18 cellular contexts compared by ENCODE assay signal in the genomic region with DNA sequence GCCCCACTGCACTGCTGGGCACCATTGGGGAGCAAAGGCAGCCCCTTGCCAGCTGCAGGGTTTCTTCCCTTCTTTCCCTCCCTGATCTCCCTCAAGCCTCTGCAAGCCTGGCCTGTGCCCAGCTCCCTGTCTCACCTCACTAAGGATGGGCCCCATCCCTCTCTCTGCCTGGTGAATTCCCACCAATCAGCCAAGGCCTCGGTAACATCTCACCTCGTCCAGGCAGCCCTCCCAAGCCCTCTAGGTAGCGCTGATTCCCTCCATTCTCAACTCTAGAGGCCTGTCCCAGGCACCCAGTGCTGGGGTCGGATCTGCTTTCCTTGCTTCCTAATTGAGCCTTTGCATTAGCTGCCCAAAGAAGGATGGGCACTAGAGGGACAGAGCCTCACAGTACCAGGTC.
DNase-seq lines count a peak whose midpoint lies in the region; ATAC-seq and TF ChIP-seq lines count a peak whose summit lies in the region.
"Had no signal": no experiment of that assay in that cellular context is flagged by ENCODE, and none has a peak within 500 bp of the region (broad histone marks: within the 10 kb centered on the region; RNA-seq: fewer than 3 reads in every experiment).

No MANE protein-coding gene starts in this region.

- peak; percentile 57 for ATAC-seq in GM23338
- no peak for ATAC-seq in HG03342 (IDR thresholded peaks at IDR 0.05; ENCODE audit: unreplicated experiment)
- ATAC-seq: HCT116, HepG2 had no signal

- H3K79me2 ChIP-seq in GM23338 (replicated peaks; ENCODE audit: insufficient read depth) = no peaks in the 10 kb centered on the region

- H3K27me3 Mint-ChIP-seq in GM23338 (ENCODE audit: insufficient read depth, low read depth, poor library complexity) (peaks cover 22% of the 10 kb centered on the region), nephron (ENCODE audit: low read depth) (peaks cover 19% of the 10 kb centered on the region)

- H3K36me3 Mint-ChIP-seq in GM23338 (ENCODE audit: low read depth) (no peaks in the 10 kb centered on the region), nephron (ENCODE audit: low read depth) (no peaks in the 10 kb centered on the region)
- H3K36me3 Mint-ChIP-seq: CD14-positive monocyte; CD4-positive, alpha-beta memory T cell; IgD-negative memory B cell had no signal

- no peaks in the 10 kb centered on the region for H3K4me1 ChIP-seq in GM23338 (ENCODE audit: insufficient read depth)
- H3K4me1 ChIP-seq: BLaER1 had no signal

- H3K4me3 ChIP-seq in GM23338 (no peak overlapping the region), dorsolateral prefrontal cortex (peak overlapping the region in 1 of 59 donors; percentile 12)
- H3K4me3 ChIP-seq: BLaER1 had no signal

- H3K4me1 Mint-ChIP-seq in GM23338 (peaks cover 9% of the 10 kb centered on the region), nephron (peaks cover 42% of the 10 kb centered on the region)
- H3K4me1 Mint-ChIP-seq: CD14-positive monocyte; CD4-positive, alpha-beta memory T cell had no signal

- H3K27me3 ChIP-seq in GM23338 (ENCODE audit: insufficient read depth) (no peaks in the 10 kb centered on the region), dorsolateral prefrontal cortex (no peaks in the 10 kb centered on the region)
- H3K27me3 ChIP-seq: BLaER1 had no signal

- H3K36me3 ChIP-seq in GM23338 (ENCODE audit: insufficient read depth) = no peaks in the 10 kb centered on the region
- H3K36me3 ChIP-seq: BLaER1 had no signal

- intact Hi-C loops in dorsolateral prefrontal cortex (cut with DNase I) = no loop called here

- H4K20me1 ChIP-seq in GM23338 (replicated peaks; ENCODE audit: insufficient read depth) = no peaks in the 10 kb centered on the region
- H4K20me1 ChIP-seq: BLaER1 had no signal

- H3K27ac Mint-ChIP-seq in GM23338 (no peak overlapping the region), nephron (peak overlapping the region in 2 of 3 experiments; percentile 53 to 78)
- H3K27ac Mint-ChIP-seq: CD14-positive monocyte; CD4-positive, alpha-beta memory T cell; HFFc6; IgD-negative memory B cell had no signal

- no peak overlapping the region for H3K4me2 ChIP-seq in GM23338
- H3K4me2 ChIP-seq: BLaER1 had no signal

- no peaks in the 10 kb centered on the region for H3F3A ChIP-seq in GM23338 (replicated peaks; ENCODE audit: low read depth)

- no peaks in the 10 kb centered on the region for H3K9me2 ChIP-seq in GM23338 (ENCODE audit: insufficient read depth)

- no peaks in the 10 kb centered on the region; the same call in 2 of the 3 replicates for H3K9me3 Mint-ChIP-seq in GM23338
- H3K9me3 Mint-ChIP-seq in nephron = no peaks in the 10 kb centered on the region
- H3K9me3 Mint-ChIP-seq: HFFc6 had no signal

- TF ChIP-seq CTCF in GM23338 (conservative IDR thresholded peaks at IDR 0.05; ENCODE audit: low read depth in 2 of 2) (peak in 1 of 2 experiments; percentile 17; a peak in 1 of 4 replicates), dorsolateral prefrontal cortex (IDR thresholded peaks at IDR 0.05 in 54 of 56, conservative IDR thresholded peaks at IDR 0.05 in 2 of 56; ENCODE audit: low read depth in 1 of 56, partially characterized antibody in 56 of 56) (no peak), nephron (IDR thresholded peaks at IDR 0.05; ENCODE audit: unreplicated experiment in 3 of 3) (no peak)

- DNase-seq in GM23338 (ENCODE audit: low spot score) (no peak), dorsolateral prefrontal cortex (no peak), NCI-H526 treated with DMSO at 0.1 percent for 48 hours (lab: John Stamatoyannopoulos, UW) (no peak)
- DNase-seq in activated CD8-positive, alpha-beta memory T cell treated with anti-CD3 and anti-CD28 coated beads, Interleukin-2, amount 50 U/mL, for 4 hours = no peak
- no peak for DNase-seq in NK-92 treated with Interleukin-12 subunit alpha and Interleukin-12 subunit beta, amount 100 ng/mL, for 24 hours (lab: John Stamatoyannopoulos, UW)
- DNase-seq: 8988T; CD4-positive, alpha-beta memory T cell; DMS153; GDM1; HFFc6 had no signal

- no peak overlapping the region for H3K27ac ChIP-seq in GM23338 (ENCODE audit: low read depth)
- H3K27ac ChIP-seq in angular gyrus (ENCODE audit: low read depth, low read length) = peak overlapping the region; percentile 44
- H3K27ac ChIP-seq in dorsolateral prefrontal cortex = peak overlapping the region in 50 of 59 donors; percentile 1 to 86 (median 64)
- H3K27ac ChIP-seq: BLaER1 had no signal

- no peak overlapping the region for H2AFZ ChIP-seq in GM23338

- H3K4me3 Mint-ChIP-seq in GM23338 (no peak overlapping the region), nephron (no peak overlapping the region)
- H3K4me3 Mint-ChIP-seq: CD14-positive monocyte; CD4-positive, alpha-beta memory T cell; HFFc6; IgD-negative memory B cell had no signal

TF ChIP-seq in GM23338, 12 proteins besides CTCF, POLR2A, EP300 and RAD21:
- TF ChIP-seq, protein P1, sequence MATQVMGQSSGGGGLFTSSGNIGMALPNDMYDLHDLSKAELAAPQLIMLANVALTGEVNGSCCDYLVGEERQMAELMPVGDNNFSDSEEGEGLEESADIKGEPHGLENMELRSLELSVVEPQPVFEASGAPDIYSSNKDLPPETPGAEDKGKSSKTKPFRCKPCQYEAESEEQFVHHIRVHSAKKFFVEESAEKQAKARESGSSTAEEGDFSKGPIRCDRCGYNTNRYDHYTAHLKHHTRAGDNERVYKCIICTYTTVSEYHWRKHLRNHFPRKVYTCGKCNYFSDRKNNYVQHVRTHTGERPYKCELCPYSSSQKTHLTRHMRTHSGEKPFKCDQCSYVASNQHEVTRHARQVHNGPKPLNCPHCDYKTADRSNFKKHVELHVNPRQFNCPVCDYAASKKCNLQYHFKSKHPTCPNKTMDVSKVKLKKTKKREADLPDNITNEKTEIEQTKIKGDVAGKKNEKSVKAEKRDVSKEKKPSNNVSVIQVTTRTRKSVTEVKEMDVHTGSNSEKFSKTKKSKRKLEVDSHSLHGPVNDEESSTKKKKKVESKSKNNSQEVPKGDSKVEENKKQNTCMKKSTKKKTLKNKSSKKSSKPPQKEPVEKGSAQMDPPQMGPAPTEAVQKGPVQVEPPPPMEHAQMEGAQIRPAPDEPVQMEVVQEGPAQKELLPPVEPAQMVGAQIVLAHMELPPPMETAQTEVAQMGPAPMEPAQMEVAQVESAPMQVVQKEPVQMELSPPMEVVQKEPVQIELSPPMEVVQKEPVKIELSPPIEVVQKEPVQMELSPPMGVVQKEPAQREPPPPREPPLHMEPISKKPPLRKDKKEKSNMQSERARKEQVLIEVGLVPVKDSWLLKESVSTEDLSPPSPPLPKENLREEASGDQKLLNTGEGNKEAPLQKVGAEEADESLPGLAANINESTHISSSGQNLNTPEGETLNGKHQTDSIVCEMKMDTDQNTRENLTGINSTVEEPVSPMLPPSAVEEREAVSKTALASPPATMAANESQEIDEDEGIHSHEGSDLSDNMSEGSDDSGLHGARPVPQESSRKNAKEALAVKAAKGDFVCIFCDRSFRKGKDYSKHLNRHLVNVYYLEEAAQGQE (IDR thresholded peaks at IDR 0.05; ENCODE audit: unreplicated experiment) = no peak
